ENCODE assay signal across 8 cellular contexts in genomic region chr10:14837756-14838581, GRCh38. TPM values are rescaled to one million over a fixed set of nuclear protein-coding genes. Genes with fewer than 3 reads are reported as not detected.
DNase-seq lines count a peak whose midpoint lies in the region; ATAC-seq and TF ChIP-seq lines count a peak whose summit lies in the region.

CDNF (minus strand) TSS chr10:14838037; CDS start chr10:14837946, 91 bp downstream.
A gene with protein sequence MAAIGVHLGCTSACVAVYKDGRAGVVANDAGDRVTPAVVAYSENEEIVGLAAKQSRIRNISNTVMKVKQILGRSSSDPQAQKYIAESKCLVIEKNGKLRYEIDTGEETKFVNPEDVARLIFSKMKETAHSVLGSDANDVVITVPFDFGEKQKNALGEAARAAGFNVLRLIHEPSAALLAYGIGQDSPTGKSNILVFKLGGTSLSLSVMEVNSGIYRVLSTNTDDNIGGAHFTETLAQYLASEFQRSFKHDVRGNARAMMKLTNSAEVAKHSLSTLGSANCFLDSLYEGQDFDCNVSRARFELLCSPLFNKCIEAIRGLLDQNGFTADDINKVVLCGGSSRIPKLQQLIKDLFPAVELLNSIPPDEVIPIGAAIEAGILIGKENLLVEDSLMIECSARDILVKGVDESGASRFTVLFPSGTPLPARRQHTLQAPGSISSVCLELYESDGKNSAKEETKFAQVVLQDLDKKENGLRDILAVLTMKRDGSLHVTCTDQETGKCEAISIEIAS (plus strand): TSS chr10:14838306. CDS start chr10:14838403, 97 bp downstream.
A gene with protein sequence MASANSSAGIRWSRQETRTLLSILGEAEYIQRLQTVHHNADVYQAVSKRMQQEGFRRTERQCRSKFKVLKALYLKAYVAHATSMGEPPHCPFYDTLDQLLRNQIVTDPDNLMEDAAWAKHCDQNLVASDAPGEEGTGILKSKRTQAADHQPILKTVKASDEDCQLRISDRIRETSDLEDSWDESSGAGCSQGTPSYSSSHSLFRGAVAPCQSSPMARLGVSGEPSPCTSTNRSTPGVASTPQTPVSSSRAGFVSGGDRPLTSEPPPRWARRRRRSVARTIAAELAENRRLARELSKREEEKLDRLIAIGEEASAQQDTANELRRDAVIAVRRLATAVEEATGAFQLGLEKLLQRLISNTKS (plus strand): TSS chr10:14838306. CDS start chr10:14842285, 3,979 bp downstream.

- H3K9me3 Mint-ChIP-seq in T-helper 1 cell treated with Interleukin-12 subunit alpha and Interleukin-12 subunit beta and Interleukin-4 antibody, amounts not matched to agents 30 μg/mL and 1 μg/mL, for 36 hours: no peaks in the 10 kb centered on the region

- 0 to 1% methylated on average over 72 of the region's 72 CpGs for WGBS in heart right ventricle, 2 donors

- H3K27ac ChIP-seq in heart right ventricle: peak within 1 kb of the TSS; percentile 90 to 99 (median 96)
- H3K27ac ChIP-seq in upper lobe of right lung: peak within 1 kb of the TSS; percentile 97

- H3K4me3 ChIP-seq in heart right ventricle: peak within 1 kb of the TSS; percentile 80 to 99 (median 92)
- peak within 1 kb of the TSS; percentile 97 for H3K4me3 ChIP-seq in upper lobe of right lung

- H3K27ac Mint-ChIP-seq in T-helper 1 cell treated with Interleukin-12 subunit alpha and Interleukin-12 subunit beta and Interleukin-4 antibody, amounts not matched to agents 30 μg/mL and 1 μg/mL, for 36 hours: peak within 1 kb of the TSS; percentile 92

- TF ChIP-seq CTCF in GM13977 (IDR thresholded peaks at IDR 0.05; ENCODE audit: extremely low read depth, insufficient read depth, missing control alignments) (no peak), heart right ventricle (IDR thresholded peaks at IDR 0.05) (peak in 1 of 9 donors; percentile 7), upper lobe of right lung (IDR thresholded peaks at IDR 0.05) (no peak)

- H3K36me3 ChIP-seq in heart right ventricle: peaks cover 0 to 43% (median 16%) of the 10 kb centered on the region in 9 donors
- peaks cover 24% of the 10 kb centered on the region for H3K36me3 ChIP-seq in upper lobe of right lung

- peaks cover 14% of the 10 kb centered on the region for H3K4me1 Mint-ChIP-seq in T-helper 1 cell treated with Interleukin-12 subunit alpha and Interleukin-12 subunit beta and Interleukin-4 antibody, amounts not matched to agents 30 μg/mL and 1 μg/mL, for 36 hours (ENCODE audit: low read depth)

- peak within 1 kb of the TSS; percentile 91 for H3K4me3 Mint-ChIP-seq in T-helper 1 cell treated with Interleukin-12 subunit alpha and Interleukin-12 subunit beta and Interleukin-4 antibody, amounts not matched to agents 30 μg/mL and 1 μg/mL, for 36 hours

- H3K4me1 ChIP-seq in heart right ventricle (peaks cover 0 to 28% (median 24%) of the 10 kb centered on the region in 9 donors), upper lobe of right lung (peaks cover 16% of the 10 kb centered on the region)

- ATAC-seq in HG02884 (IDR thresholded peaks at IDR 0.05; ENCODE audit: unreplicated experiment): peak; percentile 86
- ATAC-seq in heart right ventricle: peak; percentile 98 to 100 (median 99)
- peak; percentile 98 for ATAC-seq in upper lobe of right lung

- in situ Hi-C loops in GM13977 (cut with MboI; ENCODE audit: low pct_unique_long_range_greater_than_20kb, low sequenced_read_pairs, unreplicated experiment): no loop called here

- no peaks in the 10 kb centered on the region for H3K27me3 ChIP-seq in heart right ventricle
- H3K27me3 ChIP-seq in upper lobe of right lung: no peaks in the 10 kb centered on the region

- H3K36me3 Mint-ChIP-seq in T-helper 1 cell treated with Interleukin-12 subunit alpha and Interleukin-12 subunit beta and Interleukin-4 antibody, amounts not matched to agents 30 μg/mL and 1 μg/mL, for 36 hours (ENCODE audit: low read depth): peaks cover 19% of the 10 kb centered on the region

- peak; percentile 99 for DNase-seq in GM13977 (ENCODE audit: low spot score)
- DNase-seq in NCI-H1694 (lab: John Stamatoyannopoulos, UW): peak; percentile 96
- peak; percentile 99 for DNase-seq in amniotic stem cell (lab: John Stamatoyannopoulos, UW)
- peak; percentile 99 to 100 for DNase-seq in heart right ventricle
- DNase-seq in posterior cingulate gyrus: peak; percentile 98 to 100 (median 99)
- DNase-seq in upper lobe of right lung: peak; percentile 100

- intact Hi-C loops in heart right ventricle (cut with DNase I): loop anchor here in 8 of 10 donors (2.0 to 10.0 kb wide), 4 partner anchors 39 to 257 kb away; partner anchors contain the start of genes SUV39H2 (in 8 of the 8) and RPP38 (in 1 of the 8)
- intact Hi-C loops in posterior cingulate gyrus (cut with DNase I): loop anchor here (2.0 to 5.0 kb wide), 3 partner anchors 41 to 341 kb away; partner anchors contain the start of gene SUV39H2
- intact Hi-C loops in upper lobe of right lung (cut with DNase I): no loop called here

- H3K9me3 ChIP-seq in heart right ventricle: no peaks in the 10 kb centered on the region
- H3K9me3 ChIP-seq in upper lobe of right lung: no peaks in the 10 kb centered on the region

- H3K27me3 Mint-ChIP-seq in T-helper 1 cell treated with Interleukin-12 subunit alpha and Interleukin-12 subunit beta and Interleukin-4 antibody, amounts not matched to agents 30 μg/mL and 1 μg/mL, for 36 hours (ENCODE audit: low read depth): no peaks in the 10 kb centered on the region

RNA-seq across cellular contexts. Expression of gene CDNF, which starts in this region (rescaled TPM):
- total RNA-seq in heart right ventricle: 1 to 10 TPM; 2.5 to 6.3 (median 4.3) TPM
- 1 to 10 TPM in 1 of 2 donors, under 1 TPM in 1; 0.74 to 2.6 TPM for polyA plus RNA-seq in heart right ventricle
- 0.61 TPM for total RNA-seq in upper lobe of right lung

RNA-seq across cellular contexts. Expression of the second gene that starts in this region (rescaled TPM):
- 1 to 10 TPM; 7.1 to 9.7 (median 8.2) TPM for total RNA-seq in heart right ventricle
- polyA plus RNA-seq in heart right ventricle: 10 to 100 TPM in 1 of 2 donors, 1 to 10 TPM in 1; 8.8 to 11.6 TPM
- 10.0 TPM for total RNA-seq in upper lobe of right lung

RNA-seq across cellular contexts. Expression of the third gene that starts in this region (rescaled TPM):
- total RNA-seq in heart right ventricle (1 to 10 TPM; 3.8 to 6.1 (median 5.6) TPM), upper lobe of right lung (6.7 TPM)
- polyA plus RNA-seq in heart right ventricle: 1 to 10 TPM; 1.6 to 3.0 TPM

Comparison
In these comparisons a context has a peak if more than half of its experiments do, and no peak if none do; other contexts are left out.
1. Peak in every context shown above with its lines: DNase-seq, ATAC-seq, H3K4me3 ChIP-seq and H3K27ac ChIP-seq.